15 cellular contexts compared by ENCODE assay signal in genomic region chr10:102741848-102742247, GRCh38. TPM values are rescaled to one million over a fixed set of nuclear protein-coding genes. Genes with fewer than 3 reads are reported as not detected.
A peak's percentile ranks its signal among the peaks of the same experiment; 100 is the strongest.
DNase-seq lines count a peak whose midpoint lies in the region; TF ChIP-seq lines count a peak whose summit lies in the region.
"Had no signal": no experiment of that assay in that cellular context is flagged by ENCODE, and none has a peak within 500 bp of the region (broad histone marks: within the 10 kb centered on the region; RNA-seq: fewer than 3 reads in every experiment).

No MANE protein-coding gene starts in this region.

- H3K4me3 Mint-ChIP-seq in neural crest cell: peak overlapping the region; percentile 11
- H3K4me3 Mint-ChIP-seq: GM23338, H9 had no signal

- peaks cover 35% of the 10 kb centered on the region for H3K4me1 Mint-ChIP-seq in neural crest cell

- no peak overlapping the region for H4K8ac ChIP-seq in trophoblast cell (ENCODE audit: low read depth, low read length)

- no peak overlapping the region for H3K9ac ChIP-seq in trophoblast cell (ENCODE audit: low read length)

- H2AFZ ChIP-seq in trophoblast cell (ENCODE audit: insufficient read depth, low read length, poor library complexity): no peak overlapping the region
- H2AFZ ChIP-seq: GM23338 had no signal

- H3K36me3 Mint-ChIP-seq in neural crest cell (ENCODE audit: low read depth): no peaks in the 10 kb centered on the region

- H2BK5ac ChIP-seq in trophoblast cell (ENCODE audit: low read depth, low read length, poor library complexity): no peak overlapping the region

- no peaks in the 10 kb centered on the region for H3K9me3 ChIP-seq in ascending aorta
- peaks cover 2% of the 10 kb centered on the region for H3K9me3 ChIP-seq in trophoblast cell (ENCODE audit: insufficient read depth, low read depth, low read length)

- H4K12ac ChIP-seq in trophoblast cell (ENCODE audit: low read depth, low read length): no peak overlapping the region

- no peak overlapping the region for H2BK12ac ChIP-seq in trophoblast cell (ENCODE audit: low read length)

- no peak overlapping the region for H2BK120ac ChIP-seq in trophoblast cell (ENCODE audit: insufficient read depth, low read length, poor library complexity)

- DNase-seq in ascending aorta (ENCODE audit: low spot score in 2 of 2): no peak
- peak; percentile 49 for DNase-seq in dermis blood vessel endothelial cell
- no peak for DNase-seq in neural crest cell (ENCODE audit: low read depth, low spot score)
- no peak for DNase-seq in trophoblast cell
- no peak for DNase-seq in stimulated activated CD4-positive, alpha-beta T cell treated with anti-CD3 and anti-CD28 coated beads, Interleukin-4, amount 100 ng/mL, for 1 hour
- DNase-seq in activated CD4-positive, alpha-beta T cell treated with anti-CD3 and anti-CD28 coated beads for 48 hours: no peak
- DNase-seq: C1 segment of cervical spinal cord; Calu3; CD4-positive, alpha-beta memory T cell; COR-L47; DMS53; DMS79 treated with DMSO at 0.1 percent for 48 hours; GF-D8; H9 had no signal

- no peak overlapping the region for H3K4me3 ChIP-seq in ascending aorta
- H3K4me3 ChIP-seq in trophoblast cell (ENCODE audit: low read depth, low read length): no peak overlapping the region
- H3K4me3 ChIP-seq: GM23338 had no signal

- no peak overlapping the region for H3K27ac Mint-ChIP-seq in neural crest cell (ENCODE audit: unreplicated experiment)
- H3K27ac Mint-ChIP-seq: GM23338 had no signal

- H2AK5ac ChIP-seq in trophoblast cell (ENCODE audit: low read length): no peak overlapping the region

- H3K27ac ChIP-seq in ascending aorta (peak overlapping the region; percentile 76), trophoblast cell (ENCODE audit: low read depth, low read length) (no peak overlapping the region)

- H3K4ac ChIP-seq in trophoblast cell (ENCODE audit: low read depth, low read length): no peak overlapping the region

- no peaks in the 10 kb centered on the region for H3K36me3 ChIP-seq in ascending aorta
- H3K36me3 ChIP-seq in trophoblast cell (ENCODE audit: control insufficient read depth in 1 of 2, insufficient read depth in 2 of 2, low read length in 2 of 2): peaks cover 2 to 5% of the 10 kb centered on the region in 2 experiments

- no CpG with 5 or more reads among the region's 2 CpGs for WGBS in trophoblast cell (ENCODE audit: extremely low coverage, insufficient coverage, insufficient read length)

- no peak overlapping the region for H3K18ac ChIP-seq in trophoblast cell (ENCODE audit: low read length)

- no peak for TF ChIP-seq CTCF in ascending aorta (IDR thresholded peaks at IDR 0.05)
- TF ChIP-seq CTCF in neural crest cell (conservative IDR thresholded peaks at IDR 0.05): no peak

- no peaks in the 10 kb centered on the region for H3K27me3 ChIP-seq in ascending aorta
- H3K27me3 ChIP-seq in trophoblast cell (ENCODE audit: insufficient read depth, low read length): no peaks in the 10 kb centered on the region

- H3K4me2 ChIP-seq in trophoblast cell (ENCODE audit: low read length): no peak overlapping the region

- H3K14ac ChIP-seq in trophoblast cell (ENCODE audit: low read length): no peak overlapping the region

- H3K79me1 ChIP-seq in trophoblast cell (ENCODE audit: low read length): peaks cover 7% of the 10 kb centered on the region

- peaks cover 9% of the 10 kb centered on the region for H3K79me2 ChIP-seq in trophoblast cell (ENCODE audit: control insufficient read depth, insufficient read depth, low read length, poor library complexity)

- H3K27me3 Mint-ChIP-seq in neural crest cell (ENCODE audit: low read depth): peaks cover 3% of the 10 kb centered on the region
- H3K27me3 Mint-ChIP-seq: CD4-positive, alpha-beta memory T cell had no signal

- H3K9me3 Mint-ChIP-seq in neural crest cell: peaks cover 3% of the 10 kb centered on the region
- H3K9me3 Mint-ChIP-seq: GM23338 had no signal

- H3K4me1 ChIP-seq in ascending aorta (peaks cover 8 to 20% of the 10 kb centered on the region in 2 donors), trophoblast cell (ENCODE audit: control insufficient read depth in 1 of 2, insufficient read depth in 2 of 2, low read length in 2 of 2) (peaks cover 5% of the 10 kb centered on the region in 2 experiments)

- no peak overlapping the region for H3K23ac ChIP-seq in trophoblast cell (ENCODE audit: low read length)

- intact Hi-C loops in ascending aorta (cut with DNase I): loop anchor here (2.0 kb wide), 2 partner anchors 35 to 75 kb away; no protein-coding TSS in a partner anchor

- H4K91ac ChIP-seq in trophoblast cell (ENCODE audit: low read depth, low read length): no peak overlapping the region

RNA-seq across cellular contexts. Expression of gene WBP1L, which starts 1.9 kb away (rescaled TPM):
- 107 TPM for total RNA-seq in ascending aorta
- 73.9 and 103 TPM in 2 replicates for total RNA-seq in dermis blood vessel endothelial cell
- 21.2 and 22.0 TPM in 2 replicates for total RNA-seq in neural crest cell
- 65.4 and 67.3 TPM in 2 replicates for polyA plus RNA-seq in trophoblast cell (2013)

RNA-seq across cellular contexts. Expression of gene SFXN2, which starts 27.4 kb away (rescaled TPM):
- 2.1 TPM for total RNA-seq in ascending aorta
- 7.1 and 13.7 TPM in 2 replicates for total RNA-seq in dermis blood vessel endothelial cell
- total RNA-seq in neural crest cell: 36.6 and 38.2 TPM in 2 replicates
- 9.0 and 9.4 TPM in 2 replicates for polyA plus RNA-seq in trophoblast cell (2013)

RNA-seq across cellular contexts. Expression of gene ARL3, which starts 27.7 kb away (rescaled TPM):
- total RNA-seq in ascending aorta (2.0 TPM), dermis blood vessel endothelial cell (3.6 and 4.6 TPM in 2 replicates), neural crest cell (32.5 and 34.6 TPM in 2 replicates)
- polyA plus RNA-seq in trophoblast cell (2013): 16.3 and 18.0 TPM in 2 replicates
